Comparison of ENCODE assay signal across 1 cellular context in the genomic region with DNA sequence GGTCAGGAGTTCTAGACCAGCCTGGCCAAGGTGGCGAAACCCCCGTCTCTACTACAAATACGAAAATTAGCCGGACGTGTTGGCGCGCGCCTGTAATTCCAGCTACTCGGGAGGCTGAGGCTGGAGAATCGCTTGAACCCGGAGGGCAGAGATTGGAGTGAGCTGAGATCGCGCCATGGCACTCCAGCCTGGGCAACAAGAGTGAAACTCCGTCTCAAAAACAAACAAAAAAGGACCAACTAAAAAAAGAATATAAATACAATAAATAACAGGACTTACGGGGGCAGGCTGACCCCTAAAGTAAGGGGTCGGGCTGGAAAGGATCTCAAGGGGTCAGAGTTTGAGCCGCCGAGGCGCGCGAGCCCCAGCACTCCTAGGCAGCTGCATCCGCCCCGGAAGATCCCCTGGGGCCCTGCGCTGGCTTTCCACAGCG.
TF ChIP-seq lines count a peak whose summit lies in the region.

No MANE protein-coding gene starts in this region.

TF ChIP-seq in GM23338, 12 proteins besides CTCF, POLR2A, EP300 and RAD21 (continued from another document):
- TF ChIP-seq REST (IDR thresholded peaks at IDR 0.05; ENCODE audit: unreplicated experiment) (no peak), JUNB (IDR thresholded peaks at IDR 0.05; ENCODE audit: unreplicated experiment) (no peak), ZNF114 (CRISPR knock-in tag; IDR thresholded peaks at IDR 0.05) (no peak), NANOG (IDR thresholded peaks at IDR 0.05; ENCODE audit: borderline replicate concordance) (no peak), EZH2 (IDR thresholded peaks at IDR 0.05; ENCODE audit: low read depth, unreplicated experiment) (no peak)
